ENCODE assay signal across 1 cellular context in the genomic region with DNA sequence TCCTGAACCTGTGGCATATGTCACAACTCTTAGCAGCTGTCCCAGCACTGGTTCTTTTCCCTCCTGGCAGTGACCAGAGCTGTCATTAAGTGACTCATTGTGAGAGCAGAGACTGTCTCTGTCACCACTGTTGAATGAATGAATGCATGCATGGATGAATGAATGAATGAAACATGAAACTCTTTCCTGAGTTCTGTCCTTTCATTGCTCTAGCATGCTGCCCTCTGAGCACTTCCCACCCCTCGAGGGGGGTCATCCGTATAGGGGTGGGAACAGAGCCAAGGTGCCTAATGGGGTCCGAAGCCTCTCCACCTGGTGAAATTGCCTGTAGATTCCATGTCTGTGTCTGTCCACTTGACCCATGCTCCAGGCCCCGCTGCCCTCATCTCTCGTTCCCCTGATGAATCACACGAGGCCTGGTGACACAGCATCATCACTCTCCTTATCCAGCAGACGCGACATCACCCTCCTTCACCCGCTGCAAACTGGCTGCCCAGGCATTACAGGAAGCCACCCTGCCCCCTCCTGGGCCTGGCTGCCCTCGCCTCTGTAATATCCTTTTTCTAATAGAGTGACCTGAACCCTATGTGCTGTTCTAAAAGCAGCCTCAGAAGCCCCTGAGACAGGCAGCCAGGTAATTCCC.
TF ChIP-seq lines count a peak whose summit lies in the region.

No MANE protein-coding gene starts in this region.

TF ChIP-seq in HEK293T, 16 proteins besides CTCF, POLR2A, EP300 and RAD21 (continued from another document):
- TF ChIP-seq, protein P1, sequence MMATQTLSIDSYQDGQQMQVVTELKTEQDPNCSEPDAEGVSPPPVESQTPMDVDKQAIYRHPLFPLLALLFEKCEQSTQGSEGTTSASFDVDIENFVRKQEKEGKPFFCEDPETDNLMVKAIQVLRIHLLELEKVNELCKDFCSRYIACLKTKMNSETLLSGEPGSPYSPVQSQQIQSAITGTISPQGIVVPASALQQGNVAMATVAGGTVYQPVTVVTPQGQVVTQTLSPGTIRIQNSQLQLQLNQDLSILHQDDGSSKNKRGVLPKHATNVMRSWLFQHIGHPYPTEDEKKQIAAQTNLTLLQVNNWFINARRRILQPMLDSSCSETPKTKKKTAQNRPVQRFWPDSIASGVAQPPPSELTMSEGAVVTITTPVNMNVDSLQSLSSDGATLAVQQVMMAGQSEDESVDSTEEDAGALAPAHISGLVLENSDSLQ (IDR thresholded peaks at IDR 0.05) = no peak
- TF ChIP-seq SP1 (IDR thresholded peaks at IDR 0.05) (no peak), NFRKB (IDR thresholded peaks at IDR 0.05) (no peak), ZNF384 (IDR thresholded peaks at IDR 0.05) (no peak), FOXK2 (IDR thresholded peaks at IDR 0.05) (no peak), HDGF (IDR thresholded peaks at IDR 0.05; ENCODE audit: borderline replicate concordance) (no peak)
TF ChIP-seq in HEK293T: peak in this region for 0.
